12 cellular contexts compared by ENCODE assay signal in genomic region chr18:58230438-58231179, GRCh38.
DNase-seq lines count a peak whose midpoint lies in the region; ATAC-seq, FAIRE-seq and TF ChIP-seq lines count a peak whose summit lies in the region.
"Had no signal": no experiment of that assay in that cellular context is flagged by ENCODE, and none has a peak within 500 bp of the region (broad histone marks: within the 10 kb centered on the region; RNA-seq: fewer than 3 reads in every experiment).

No MANE protein-coding gene starts in this region.

- no peaks in the 10 kb centered on the region for H3K9me1 ChIP-seq in K562 (ENCODE audit: control insufficient read depth, insufficient read depth, low read length)

- FAIRE-seq in K562 (lab: Jason Lieb, UNC): no peak

- TF ChIP-seq CTCF in K562 (IDR thresholded peaks at IDR 0.05 in 2 of 3, conservative IDR thresholded peaks at IDR 0.05 in 1 of 3; ENCODE audit: insufficient read depth in 2 of 3, low read depth in 1 of 3, low read length in 3 of 3) (no peak), right lobe of liver (IDR thresholded peaks at IDR 0.05) (no peak), spleen (IDR thresholded peaks at IDR 0.05 in 8 of 11, conservative IDR thresholded peaks at IDR 0.05 in 3 of 11) (no peak), ovary (IDR thresholded peaks at IDR 0.05) (no peak)

- intact Hi-C loops in K562 (cut with micrococcal nuclease): loop anchor here (5.0 kb wide), 1 partner anchor 93 kb away; no protein-coding TSS in a partner anchor
- intact Hi-C loops in right lobe of liver (cut with DNase I): no loop called here
- intact Hi-C loops in spleen (cut with DNase I; ENCODE audit: low total_unique reads): no loop called here
- intact Hi-C loops in ovary (cut with DNase I): no loop called here

- H3K4me3 ChIP-seq in K562: no peak overlapping the region
- no peak overlapping the region for H3K4me3 ChIP-seq in right lobe of liver
- H3K4me3 ChIP-seq in spleen: no peak overlapping the region
- H3K4me3 ChIP-seq in ovary: no peak overlapping the region
- H3K4me3 ChIP-seq: lung had no signal

- no peaks in the 10 kb centered on the region; a peak in 1 of 5 replicates for H3K4me1 ChIP-seq in K562 (replicated peaks in 1 of 2; ENCODE audit: control insufficient read depth in 2 of 2, insufficient read depth in 2 of 2, low read length in 2 of 2)
- H3K4me1 ChIP-seq in right lobe of liver: peaks cover 0 to 67% (median 25%) of the 10 kb centered on the region in 4 donors
- peaks cover 0 to 12% (median 0%) of the 10 kb centered on the region in 6 donors for H3K4me1 ChIP-seq in spleen
- H3K4me1 ChIP-seq in ovary (ENCODE audit: insufficient read depth): no peaks in the 10 kb centered on the region

- 65% methylated on average over 5 of the region's 8 CpGs for whole genome bisulfite sequencing in K562 (ENCODE audit: insufficient coverage, low coverage, missing lambda C conversion rate)
- WGBS in right lobe of liver (ENCODE audit: insufficient coverage, low coverage, low lambda C conversion rate, missing lambda C conversion rate): 40% methylated on average over 8 of the region's 8 CpGs
- WGBS in spleen, 5 donors: 74 to 91% (median 80%) methylated on average over 8 of the region's 8 CpGs
- WGBS in ovary, 3 donors: 93 to 95% (median 93%) methylated on average over 8 of the region's 8 CpGs

- H4K20me1 ChIP-seq in K562 (replicated peaks; ENCODE audit: control insufficient read depth, insufficient read depth, low read length): no peaks in the 10 kb centered on the region; the same call in 1 of the 2 replicates

- no peak overlapping the region for H2AFZ ChIP-seq in K562 (ENCODE audit: low read depth, low read length)

- H3K79me2 ChIP-seq in K562 (ENCODE audit: control insufficient read depth, insufficient read depth, low read length): peaks cover 9% of the 10 kb centered on the region

- TF ChIP-seq EP300 in K562 (IDR thresholded peaks at IDR 0.05; ENCODE audit: low read length): no peak
- TF ChIP-seq EP300 in ovary (IDR thresholded peaks at IDR 0.05): no peak

- CTCF ChIA-PET in K562 (lab: Yijun Ruan, JAX; ENCODE audit: low intra/inter-chr PET ratio): no interaction called here

- H3K36me3 ChIP-seq in K562 (ENCODE audit: control insufficient read depth, insufficient read depth, low read length) (peaks cover 3% of the 10 kb centered on the region; the same call in 1 of the 3 replicates), right lobe of liver (no peaks in the 10 kb centered on the region), spleen (no peaks in the 10 kb centered on the region), ovary (no peaks in the 10 kb centered on the region)

- DNase-seq in CD1c-positive myeloid dendritic cell (ENCODE audit: extremely low spot score) (peak; percentile 12), K562 (ENCODE audit: extremely low read depth in 1 of 4, low spot score in 3 of 4) (no peak), right lobe of liver (peak in 1 of 3 donors; percentile 40), middle frontal gyrus (ENCODE audit: extremely low spot score, low spot score) (no peak), spleen (no peak), NCI-H1105 treated with DMSO at 0.1 percent for 48 hours (lab: John Stamatoyannopoulos, UW) (no peak), ovary (no peak)
- DNase-seq: activated CD4-positive, alpha-beta memory T cell treated with anti-CD3 and anti-CD28 coated beads, Interleukin-2, amount 10 ng/mL, durations not matched to agents 7 days and 5 days; HCEC 1CT had no signal

- no peaks in the 10 kb centered on the region for H3K9me3 ChIP-seq in K562 (replicated peaks; ENCODE audit: control insufficient read depth, insufficient read depth, low read depth, low read length)
- no peaks in the 10 kb centered on the region for H3K9me3 ChIP-seq in right lobe of liver
- no peaks in the 10 kb centered on the region for H3K9me3 ChIP-seq in spleen
- H3K9me3 ChIP-seq in ovary: no peaks in the 10 kb centered on the region

- no peak overlapping the region for H3K4me2 ChIP-seq in K562 (ENCODE audit: insufficient read depth, low read length)

- BruUV-seq in K562 (replicated peaks; lab: Mats Ljungman, UMichigan): no TSS peak

- no peak overlapping the region for H3K9ac ChIP-seq in K562 (ENCODE audit: insufficient read depth in 1 of 2, low read depth in 2 of 2, low read length in 2 of 2)

- in situ Hi-C loops in K562 (cut with MboI): no loop called here

- H3K27me3 ChIP-seq in K562 (ENCODE audit: control insufficient read depth in 2 of 2, insufficient read depth in 2 of 2, low read length in 2 of 2): no peaks in the 10 kb centered on the region
- no peaks in the 10 kb centered on the region for H3K27me3 ChIP-seq in right lobe of liver
- H3K27me3 ChIP-seq in spleen (replicated peaks in 1 of 7): no peaks in the 10 kb centered on the region
- no peaks in the 10 kb centered on the region for H3K27me3 ChIP-seq in ovary

- no peak for TF ChIP-seq POLR2A in K562 (conservative IDR thresholded peaks at IDR 0.05)
- no peak for TF ChIP-seq POLR2A in right lobe of liver (IDR thresholded peaks at IDR 0.05)
- no peak for TF ChIP-seq POLR2A in spleen (IDR thresholded peaks at IDR 0.05)
- no peak for TF ChIP-seq POLR2A in ovary (IDR thresholded peaks at IDR 0.05)

- H3K27ac ChIP-seq in K562 (ENCODE audit: extremely low read depth, low read depth, low read length): no peak overlapping the region
- H3K27ac ChIP-seq in right lobe of liver: peak overlapping the region in 2 of 3 donors; percentile 12 to 13
- H3K27ac ChIP-seq in spleen: no peak overlapping the region
- H3K27ac ChIP-seq in ovary: no peak overlapping the region

- POLR2A ChIA-PET in K562 (lab: Yijun Ruan, JAX): no interaction called here

- ATAC-seq in HG02759 (IDR thresholded peaks at IDR 0.05; ENCODE audit: unreplicated experiment): peak; percentile 47
- no peak for ATAC-seq in K562
- peak in 1 of 4 donors; percentile 46 for ATAC-seq in right lobe of liver
- ATAC-seq: Right ventricle myocardium inferior had no signal

- TF ChIP-seq RAD21 in K562 (CRISPR knock-in tag; conservative IDR thresholded peaks at IDR 0.05 in 1 of 2, IDR thresholded peaks at IDR 0.05 in 1 of 2): no peak

TF ChIP-seq in K562, 482 proteins besides CTCF, POLR2A, EP300 and RAD21:
- no peak for TF ChIP-seq FOXP1 (CRISPR knock-in tag; IDR thresholded peaks at IDR 0.05)
- TF ChIP-seq ZNF121 (CRISPR knock-in tag; conservative IDR thresholded peaks at IDR 0.05): no peak
- no peak for TF ChIP-seq FOS (IDR thresholded peaks at IDR 0.05; ENCODE audit: extremely low read depth, insufficient read length)
- TF ChIP-seq, protein P1, sequence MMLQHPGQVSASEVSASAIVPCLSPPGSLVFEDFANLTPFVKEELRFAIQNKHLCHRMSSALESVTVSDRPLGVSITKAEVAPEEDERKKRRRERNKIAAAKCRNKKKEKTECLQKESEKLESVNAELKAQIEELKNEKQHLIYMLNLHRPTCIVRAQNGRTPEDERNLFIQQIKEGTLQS (IDR thresholded peaks at IDR 0.05): 0 out of 2 replicates have a peak, but pooled peaks have one; percentile 10
- TF ChIP-seq, protein P1 (CRISPR knock-in tag; conservative IDR thresholded peaks at IDR 0.05): no peak

Comparison
In these comparisons a context has a peak if more than half of its experiments do, and no peak if none do; other contexts are left out.
1. H3K27ac ChIP-seq: peak in right lobe of liver (2 of 3); none in K562 (single experiment), spleen (0 of 8) and ovary (0 of 2).